9 cellular contexts compared by ENCODE assay signal in genomic region chr9:96027271-96028131, GRCh38.
DNase-seq lines count a peak whose midpoint lies in the region; ATAC-seq and TF ChIP-seq lines count a peak whose summit lies in the region.
"Had no signal": no experiment of that assay in that cellular context is flagged by ENCODE, and none has a peak within 500 bp of the region (broad histone marks: within the 10 kb centered on the region; RNA-seq: fewer than 3 reads in every experiment).

No MANE protein-coding gene starts in this region.

- H3K36me3 Mint-ChIP-seq in natural killer cell: no peaks in the 10 kb centered on the region

- DNase-seq in activated naive CD4-positive, alpha-beta T cell treated with Interleukin-2 at 50 U/mL for 16 hours: peak; percentile 22
- no peak for DNase-seq in activated naive CD4-positive, alpha-beta T cell treated with anti-CD3 and anti-CD28 coated beads, Interleukin-2, amount 50 U/mL, for 16 hours
- no peak for DNase-seq in esophagus squamous epithelium (lab: John Stamatoyannopoulos, UW)
- peak; percentile 46 for DNase-seq in natural killer cell
- peak; percentile 64 for DNase-seq in upper lobe of right lung
- DNase-seq in COLO829 (ENCODE audit: low spot score): no peak
- no peak for DNase-seq in cerebellar nuclear complex (lab: John Stamatoyannopoulos, UW)
- DNase-seq: foreskin keratinocyte had no signal

- H3K27me3 Mint-ChIP-seq in natural killer cell (ENCODE audit: low read depth in 2 of 2): peaks cover 0 to 9% of the 10 kb centered on the region in 2 donors

- H3K9me3 Mint-ChIP-seq in natural killer cell: no peaks in the 10 kb centered on the region

- H3K4me1 ChIP-seq in esophagus squamous epithelium (peaks cover under 1 to 47% (median 5%) of the 10 kb centered on the region in 3 donors), upper lobe of right lung (peaks cover 17% of the 10 kb centered on the region)
- H3K4me1 ChIP-seq: foreskin keratinocyte had no signal

- TF ChIP-seq POLR2A in esophagus squamous epithelium (IDR thresholded peaks at IDR 0.05): no peak

- peaks cover 56 to 57% of the 10 kb centered on the region in 2 donors for H3K4me1 Mint-ChIP-seq in natural killer cell

- H3K4me3 ChIP-seq in esophagus squamous epithelium: peak overlapping the region; percentile 18 to 62 (median 36)
- peak overlapping the region; percentile 42 for H3K4me3 ChIP-seq in upper lobe of right lung

- intact Hi-C loops in esophagus squamous epithelium (cut with DNase I): no loop called here
- intact Hi-C loops in natural killer cell (cut with micrococcal nuclease): no loop called here
- intact Hi-C loops in upper lobe of right lung (cut with DNase I): no loop called here

- WGBS in esophagus squamous epithelium, 2 donors: 21 to 33% methylated on average over 20 to 40 of the region's 71 CpGs

- H3K27ac ChIP-seq in esophagus squamous epithelium: peak overlapping the region in 2 of 4 donors; percentile 10 to 52
- H3K27ac ChIP-seq in upper lobe of right lung: no peak overlapping the region
- H3K27ac ChIP-seq: foreskin keratinocyte had no signal

- no peaks in the 10 kb centered on the region for H3K36me3 ChIP-seq in esophagus squamous epithelium
- no peaks in the 10 kb centered on the region for H3K36me3 ChIP-seq in upper lobe of right lung

- H3K9me3 ChIP-seq in esophagus squamous epithelium (no peaks in the 10 kb centered on the region), upper lobe of right lung (no peaks in the 10 kb centered on the region)

- peak overlapping the region; percentile 92 to 99 for H3K27ac Mint-ChIP-seq in natural killer cell

- H3K27me3 ChIP-seq in esophagus squamous epithelium: peaks cover 0 to 59% (median 3%) of the 10 kb centered on the region in 4 donors
- H3K27me3 ChIP-seq in upper lobe of right lung: peaks cover 7% of the 10 kb centered on the region

- H3K4me3 Mint-ChIP-seq in natural killer cell: peak overlapping the region; percentile 97

- peak; percentile 49 to 71 (median 67) for ATAC-seq in natural killer cell
- peak; percentile 34 for ATAC-seq in upper lobe of right lung
- no peak for ATAC-seq in GM18867 (IDR thresholded peaks at IDR 0.05; ENCODE audit: unreplicated experiment)
- ATAC-seq: foreskin keratinocyte had no signal

- TF ChIP-seq CTCF in esophagus squamous epithelium (IDR thresholded peaks at IDR 0.05) (peak in 1 of 6 experiments; percentile 14), natural killer cell (IDR thresholded peaks at IDR 0.05) (no peak), upper lobe of right lung (IDR thresholded peaks at IDR 0.05) (peak; percentile 11)

Comparison
In these comparisons a context has a peak if more than half of its experiments do, and no peak if none do; other contexts are left out.
1. DNase-seq: peak in activated naive CD4-positive, alpha-beta T cell treated with Interleukin-2 at 50 U/mL for 16 hours (single experiment), natural killer cell (single experiment) and upper lobe of right lung (single experiment); none in activated naive CD4-positive, alpha-beta T cell treated with anti-CD3 and anti-CD28 coated beads, Interleukin-2, amount 50 U/mL, for 16 hours (single experiment), esophagus squamous epithelium (single experiment), COLO829 (single experiment) and cerebellar nuclear complex (0 of 2).